In the genomic region with DNA sequence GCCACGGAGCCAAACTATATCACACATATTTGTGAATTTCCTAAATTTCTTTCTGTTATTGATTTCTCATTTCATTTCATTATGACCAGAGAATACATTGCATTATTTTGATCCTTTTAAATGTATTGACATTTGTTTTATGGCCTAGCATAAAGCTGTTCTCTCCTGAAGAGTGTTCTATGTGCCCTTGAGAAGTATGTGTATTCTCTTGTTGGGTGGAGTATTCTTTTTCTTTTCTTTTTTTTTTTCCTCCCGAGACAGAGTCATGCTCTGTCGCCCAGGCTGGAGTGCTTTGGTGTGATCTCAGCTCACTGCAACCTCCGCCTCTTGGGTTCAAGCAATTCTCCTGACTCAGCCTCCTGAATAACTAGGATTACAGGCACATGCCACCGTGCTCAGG, we compare ENCODE assay signal across 13 cellular contexts. TPM values are rescaled to one million over a fixed set of nuclear protein-coding genes. Genes with fewer than 3 reads are reported as not detected.
DNase-seq lines count a peak whose midpoint lies in the region; ATAC-seq and TF ChIP-seq lines count a peak whose summit lies in the region.
"Had no signal": no experiment of that assay in that cellular context is flagged by ENCODE, and none has a peak within 500 bp of the region (broad histone marks: within the 10 kb centered on the region; RNA-seq: fewer than 3 reads in every experiment).

No MANE protein-coding gene starts in this region.

- peak overlapping the region in 1 of 4 donors; percentile 53 for H3K4me3 Mint-ChIP-seq in CD4-positive, CD25-positive, alpha-beta regulatory T cell
- no peak overlapping the region for H3K4me3 Mint-ChIP-seq in CD8-positive, alpha-beta T cell
- no peak overlapping the region for H3K4me3 Mint-ChIP-seq in chondrocyte (ENCODE audit: unreplicated experiment)
- H3K4me3 Mint-ChIP-seq: CD8-positive, alpha-beta memory T cell had no signal

- H3K27me3 ChIP-seq in CD4-positive, CD25-positive, alpha-beta regulatory T cell (ENCODE audit: control insufficient read depth, insufficient read depth, low read length), result no peaks in the 10 kb centered on the region
- H3K27me3 ChIP-seq in CD8-positive, alpha-beta T cell (ENCODE audit: insufficient read depth, low read length), result no peaks in the 10 kb centered on the region
- H3K27me3 ChIP-seq in sigmoid colon, result no peaks in the 10 kb centered on the region
- H3K27me3 ChIP-seq: BE2C had no signal

- TF ChIP-seq EP300 in sigmoid colon (IDR thresholded peaks at IDR 0.05), result no peak

- no peak overlapping the region for H3K4me3 ChIP-seq in CD4-positive, CD25-positive, alpha-beta regulatory T cell (ENCODE audit: low read depth, low read length)
- H3K4me3 ChIP-seq in CD8-positive, alpha-beta T cell (ENCODE audit: low read depth, low read length), result no peak overlapping the region
- no peak overlapping the region for H3K4me3 ChIP-seq in sigmoid colon
- H3K4me3 ChIP-seq: A549 had no signal

- peaks cover 13 to 68% (median 35%) of the 10 kb centered on the region in 4 donors for H3K4me1 Mint-ChIP-seq in CD4-positive, CD25-positive, alpha-beta regulatory T cell
- H3K4me1 Mint-ChIP-seq in CD8-positive, alpha-beta T cell (ENCODE audit: low read depth), result peaks cover 31% of the 10 kb centered on the region
- peaks cover 6% of the 10 kb centered on the region for H3K4me1 Mint-ChIP-seq in chondrocyte (ENCODE audit: low read depth)

- DNase-seq in CD4-positive, CD25-positive, alpha-beta regulatory T cell, result no peak
- no peak for DNase-seq in CD8-positive, alpha-beta T cell
- DNase-seq in chondrocyte (ENCODE audit: low spot score), result no peak
- peak; percentile 2 for DNase-seq in superior temporal gyrus (ENCODE audit: extremely low spot score)
- DNase-seq in sigmoid colon, result no peak
- DNase-seq: BE2C; Caco-2; CD8-positive, alpha-beta memory T cell; HCEC 1CT had no signal

- peaks cover 14% of the 10 kb centered on the region for H3K36me3 ChIP-seq in CD4-positive, CD25-positive, alpha-beta regulatory T cell (ENCODE audit: control insufficient read depth, insufficient read depth, low read length)
- H3K36me3 ChIP-seq in CD8-positive, alpha-beta T cell (ENCODE audit: insufficient read depth, low read length), result peaks cover 8% of the 10 kb centered on the region
- peaks cover 0 to 32% (median 4%) of the 10 kb centered on the region in 4 donors for H3K36me3 ChIP-seq in sigmoid colon
- H3K36me3 ChIP-seq: BE2C had no signal

- no peak for ATAC-seq in CD4-positive, CD25-positive, alpha-beta regulatory T cell (ENCODE audit: low read depth in 2 of 2)
- no peak for ATAC-seq in CD8-positive, alpha-beta T cell
- no peak for ATAC-seq in GM21825 (IDR thresholded peaks at IDR 0.05; ENCODE audit: unreplicated experiment)
- ATAC-seq: A549 had no signal

- H3K27ac Mint-ChIP-seq in CD4-positive, CD25-positive, alpha-beta regulatory T cell, result peak overlapping the region in 2 of 3 donors; percentile 8 to 44
- H3K27ac Mint-ChIP-seq in CD8-positive, alpha-beta T cell, result peak overlapping the region; percentile 20
- H3K27ac Mint-ChIP-seq in chondrocyte (ENCODE audit: unreplicated experiment), result peak overlapping the region; percentile 17

- no peaks in the 10 kb centered on the region for H3K9me3 Mint-ChIP-seq in CD4-positive, CD25-positive, alpha-beta regulatory T cell
- no peaks in the 10 kb centered on the region for H3K9me3 Mint-ChIP-seq in CD8-positive, alpha-beta T cell
- H3K9me3 Mint-ChIP-seq in chondrocyte (ENCODE audit: low read depth), result peaks cover 2% of the 10 kb centered on the region
- H3K9me3 Mint-ChIP-seq: CD8-positive, alpha-beta memory T cell had no signal

- CTCF ChIA-PET in CD8-positive, alpha-beta T cell (lab: Charles Lee), result interaction anchor here (1.4 kb wide), 1 partner anchor 54 kb away, joined by 3 read pairs; no protein-coding TSS in a partner anchor

- no peak for TF ChIP-seq POLR2A in sigmoid colon (IDR thresholded peaks at IDR 0.05)

- peaks cover 17% of the 10 kb centered on the region for H3K36me3 Mint-ChIP-seq in CD4-positive, CD25-positive, alpha-beta regulatory T cell
- H3K36me3 Mint-ChIP-seq in CD8-positive, alpha-beta T cell, result peaks cover 50% of the 10 kb centered on the region
- H3K36me3 Mint-ChIP-seq in chondrocyte (ENCODE audit: low read depth), result peaks cover 20% of the 10 kb centered on the region

- H3K9me3 ChIP-seq in CD4-positive, CD25-positive, alpha-beta regulatory T cell (ENCODE audit: control insufficient read depth in 2 of 2, low read length in 2 of 2), result no peaks in the 10 kb centered on the region
- no peaks in the 10 kb centered on the region for H3K9me3 ChIP-seq in CD8-positive, alpha-beta T cell (ENCODE audit: low read length)
- no peaks in the 10 kb centered on the region for H3K9me3 ChIP-seq in sigmoid colon
- H3K9me3 ChIP-seq: A549, BE2C, Caco-2 had no signal

- POLR2A ChIA-PET in CD8-positive, alpha-beta T cell (lab: Charles Lee), result no interaction called here

- TF ChIP-seq CTCF in CD8-positive, alpha-beta T cell (IDR thresholded peaks at IDR 0.05), result no peak
- TF ChIP-seq CTCF in chondrocyte (IDR thresholded peaks at IDR 0.05) (no peak), sigmoid colon (IDR thresholded peaks at IDR 0.05) (no peak)

- H3K27me3 Mint-ChIP-seq in CD4-positive, CD25-positive, alpha-beta regulatory T cell, result no peaks in the 10 kb centered on the region
- no peaks in the 10 kb centered on the region for H3K27me3 Mint-ChIP-seq in CD8-positive, alpha-beta T cell (ENCODE audit: low read depth)
- H3K27me3 Mint-ChIP-seq in chondrocyte (ENCODE audit: low read depth), result no peaks in the 10 kb centered on the region
- H3K27me3 Mint-ChIP-seq: CD8-positive, alpha-beta memory T cell had no signal

- intact Hi-C loops in CD8-positive, alpha-beta T cell (cut with DNase I, micrococcal nuclease), result loop anchor here in 1 of 2 experiments (10.0 kb wide), 2 partner anchors 805 to 1825 kb away; partner anchors contain the start of genes KATNAL2, PIAS2 and SMAD2
- intact Hi-C loops in sigmoid colon (cut with DNase I), result loop anchor here (5.0 to 10.0 kb wide), 2 partner anchors 63 to 805 kb away; partner anchors contain the start of genes KATNAL2 and PIAS2

- 43 to 79% methylated on average over 5 of the region's 5 CpGs for WGBS in sigmoid colon, 2 donors

- H3K27ac ChIP-seq in CD4-positive, CD25-positive, alpha-beta regulatory T cell (ENCODE audit: insufficient read depth, low read length, poor library complexity, severe bottlenecking), result no peak overlapping the region
- H3K27ac ChIP-seq in CD8-positive, alpha-beta T cell (ENCODE audit: low read depth, low read length), result no peak overlapping the region
- no peak overlapping the region for H3K27ac ChIP-seq in sigmoid colon
- H3K27ac ChIP-seq: A549, C4-2B had no signal

- H3K4me1 ChIP-seq in CD4-positive, CD25-positive, alpha-beta regulatory T cell (ENCODE audit: control insufficient read depth, insufficient read depth, low read length, poor library complexity, severe bottlenecking), result peaks cover 15% of the 10 kb centered on the region
- H3K4me1 ChIP-seq in CD8-positive, alpha-beta T cell (ENCODE audit: insufficient read depth, low read length), result peaks cover 7% of the 10 kb centered on the region
- H3K4me1 ChIP-seq in sigmoid colon, result peaks cover 0 to 12% (median 10%) of the 10 kb centered on the region in 4 donors
- H3K4me1 ChIP-seq: A549, BE2C, Caco-2 had no signal

RNA-seq across cellular contexts. Expression of gene HAUS1, which starts 5.2 kb away (rescaled TPM):
- total RNA-seq in CD4-positive, CD25-positive, alpha-beta regulatory T cell, result 21.3 TPM
- 10 to 100 TPM; 51.2 to 72.1 (median 58.7) TPM for polyA plus RNA-seq in CD4-positive, CD25-positive, alpha-beta regulatory T cell
- 1 to 10 TPM; 6.3 to 8.8 TPM for total RNA-seq in CD8-positive, alpha-beta T cell
- total RNA-seq in chondrocyte (21.5 to 30.8 TPM (median 25.8 TPM) in 3 replicates), sigmoid colon (10 to 100 TPM; 24.2 to 62.1 (median 43.5) TPM)
- polyA plus RNA-seq in sigmoid colon, result 10 to 100 TPM; 24.0 to 26.8 (median 26.8) TPM

RNA-seq across cellular contexts. Expression of gene ATP5F1A, which starts 11.3 kb away (rescaled TPM):
- total RNA-seq in CD4-positive, CD25-positive, alpha-beta regulatory T cell, result 171 TPM
- polyA plus RNA-seq in CD4-positive, CD25-positive, alpha-beta regulatory T cell, result 100 to 1,000 TPM; 553 to 620 (median 576) TPM
- total RNA-seq in CD8-positive, alpha-beta T cell, result 100 to 1,000 TPM; 208 to 212 TPM
- total RNA-seq in chondrocyte, result 274 to 325 TPM (median 290 TPM) in 3 replicates
- total RNA-seq in sigmoid colon, result 100 to 1,000 TPM; 338 to 549 (median 474) TPM
- 100 to 1,000 TPM; 549 to 768 (median 601) TPM for polyA plus RNA-seq in sigmoid colon

RNA-seq across cellular contexts. Expression of gene PSTPIP2, which starts 37.3 kb away (rescaled TPM):
- 14.3 TPM for total RNA-seq in CD4-positive, CD25-positive, alpha-beta regulatory T cell
- polyA plus RNA-seq in CD4-positive, CD25-positive, alpha-beta regulatory T cell, result 10 to 100 TPM; 10.3 to 16.1 (median 11.9) TPM
- total RNA-seq in CD8-positive, alpha-beta T cell, result 1 to 10 TPM; 6.4 to 6.6 TPM
- 4.5 to 5.4 TPM (median 5.0 TPM) in 3 replicates for total RNA-seq in chondrocyte
- total RNA-seq in sigmoid colon, result 10 to 100 TPM in 2 of 4 donors, 1 to 10 TPM in 2; 7.6 to 15.0 (median 10.8) TPM
- polyA plus RNA-seq in sigmoid colon, result 1 to 10 TPM; 4.2 to 5.9 (median 5.1) TPM
- total RNA-seq: H4 had no signal
